Comparison of ENCODE assay signal across 10 cellular contexts in genomic region chr1:229781453-229781852, GRCh38.
DNase-seq lines count a peak whose midpoint lies in the region; ATAC-seq and TF ChIP-seq lines count a peak whose summit lies in the region.
"Had no signal": no experiment of that assay in that cellular context is flagged by ENCODE, and none has a peak within 500 bp of the region (broad histone marks: within the 10 kb centered on the region; RNA-seq: fewer than 3 reads in every experiment).

No MANE protein-coding gene starts in this region.

- intact Hi-C loops in thyroid gland (cut with DNase I) = no loop called here

- H3K4me1 ChIP-seq in thyroid gland = no peaks in the 10 kb centered on the region

- H3K27ac ChIP-seq in thyroid gland = no peak overlapping the region
- H3K27ac ChIP-seq: SK-N-MC had no signal

- no peak overlapping the region for H3K4me3 Mint-ChIP-seq in activated CD8-positive, alpha-beta memory T cell treated with anti-CD3 and anti-CD28 coated beads, Interleukin-2, amount 10 ng/mL, durations not matched to agents 7 days and 5 days
- H3K4me3 Mint-ChIP-seq in glutamatergic neuron (ENCODE audit: unreplicated experiment) = no peak overlapping the region
- H3K4me3 Mint-ChIP-seq: activated naive CD4-positive, alpha-beta T cell treated with anti-CD3 and anti-CD28 coated beads, Interleukin-2, amount 50 U/mL, for 24 hours had no signal

- H3K9me3 Mint-ChIP-seq in activated CD8-positive, alpha-beta memory T cell treated with anti-CD3 and anti-CD28 coated beads, Interleukin-2, amount 10 ng/mL, durations not matched to agents 7 days and 5 days (ENCODE audit: low read depth) = no peaks in the 10 kb centered on the region
- H3K9me3 Mint-ChIP-seq in glutamatergic neuron (ENCODE audit: unreplicated experiment) = peaks cover 6% of the 10 kb centered on the region
- H3K9me3 Mint-ChIP-seq: activated naive CD4-positive, alpha-beta T cell treated with anti-CD3 and anti-CD28 coated beads, Interleukin-2, amount 50 U/mL, for 24 hours had no signal

- WGBS in thyroid gland, 2 donors = 26 to 42% methylated on average over 1 to 7 of the region's 7 CpGs

- no peaks in the 10 kb centered on the region for H3K9me3 ChIP-seq in thyroid gland

- H3K27ac Mint-ChIP-seq in activated CD8-positive, alpha-beta memory T cell treated with anti-CD3 and anti-CD28 coated beads, Interleukin-2, amount 10 ng/mL, durations not matched to agents 7 days and 5 days = no peak overlapping the region
- H3K27ac Mint-ChIP-seq in glutamatergic neuron (ENCODE audit: unreplicated experiment) = peak overlapping the region; percentile 29
- H3K27ac Mint-ChIP-seq: activated naive CD4-positive, alpha-beta T cell treated with anti-CD3 and anti-CD28 coated beads, Interleukin-2, amount 50 U/mL, for 24 hours had no signal

- DNase-seq in activated CD8-positive, alpha-beta memory T cell treated with anti-CD3 and anti-CD28 coated beads for 24 hours = peak; percentile 7
- DNase-seq in activated CD8-positive, alpha-beta memory T cell treated with anti-CD3 and anti-CD28 coated beads, Interleukin-2, amount 10 ng/mL, durations not matched to agents 7 days and 5 days = no peak
- DNase-seq in NCI-H524 (lab: John Stamatoyannopoulos, UW) (peak; percentile 65 to 89), glutamatergic neuron (peak; percentile 76), thyroid gland (peak; percentile 83 to 86), foreskin fibroblast (no peak)

- ATAC-seq in activated CD8-positive, alpha-beta memory T cell treated with anti-CD3 and anti-CD28 coated beads, Interleukin-2, amount 10 ng/mL, durations not matched to agents 7 days and 5 days = no peak
- ATAC-seq in GM18870 (IDR thresholded peaks at IDR 0.05; ENCODE audit: unreplicated experiment) (no peak), GM21717 (IDR thresholded peaks at IDR 0.05; ENCODE audit: unreplicated experiment) (no peak)

- no peak for TF ChIP-seq POLR2A in thyroid gland (IDR thresholded peaks at IDR 0.05)

- CTCF ChIA-PET in activated CD8-positive, alpha-beta memory T cell treated with anti-CD3 and anti-CD28 coated beads, Interleukin-2, amount 10 ng/mL, durations not matched to agents 7 days and 5 days (lab: Charles Lee) = no interaction called here

- H3K27me3 Mint-ChIP-seq in activated CD8-positive, alpha-beta memory T cell treated with anti-CD3 and anti-CD28 coated beads, Interleukin-2, amount 10 ng/mL, durations not matched to agents 7 days and 5 days = peaks cover 18% of the 10 kb centered on the region
- H3K27me3 Mint-ChIP-seq in glutamatergic neuron (ENCODE audit: unreplicated experiment) = peaks cover 6% of the 10 kb centered on the region
- H3K27me3 Mint-ChIP-seq: activated naive CD4-positive, alpha-beta T cell treated with anti-CD3 and anti-CD28 coated beads, Interleukin-2, amount 50 U/mL, for 24 hours had no signal

- H3K4me3 ChIP-seq in thyroid gland (replicated peaks in 1 of 3) = no peak overlapping the region
- no peak overlapping the region for H3K4me3 ChIP-seq in foreskin fibroblast (ENCODE audit: low read depth in 1 of 2, low read length in 2 of 2)
- H3K4me3 ChIP-seq: SK-N-MC had no signal

- no peaks in the 10 kb centered on the region for H3K27me3 ChIP-seq in thyroid gland

- no peaks in the 10 kb centered on the region for H3K36me3 ChIP-seq in thyroid gland

- H3K36me3 Mint-ChIP-seq in activated CD8-positive, alpha-beta memory T cell treated with anti-CD3 and anti-CD28 coated beads, Interleukin-2, amount 10 ng/mL, durations not matched to agents 7 days and 5 days = no peaks in the 10 kb centered on the region
- H3K36me3 Mint-ChIP-seq in glutamatergic neuron (ENCODE audit: unreplicated experiment) = peaks cover 15% of the 10 kb centered on the region
- H3K36me3 Mint-ChIP-seq: activated naive CD4-positive, alpha-beta T cell treated with anti-CD3 and anti-CD28 coated beads, Interleukin-2, amount 50 U/mL, for 24 hours had no signal

- no peaks in the 10 kb centered on the region for H3K4me1 Mint-ChIP-seq in activated CD8-positive, alpha-beta memory T cell treated with anti-CD3 and anti-CD28 coated beads, Interleukin-2, amount 10 ng/mL, durations not matched to agents 7 days and 5 days
- H3K4me1 Mint-ChIP-seq in glutamatergic neuron (ENCODE audit: low read depth, unreplicated experiment) = peaks cover 16% of the 10 kb centered on the region
- H3K4me1 Mint-ChIP-seq: activated naive CD4-positive, alpha-beta T cell treated with anti-CD3 and anti-CD28 coated beads, Interleukin-2, amount 50 U/mL, for 24 hours had no signal

- TF ChIP-seq CTCF in glutamatergic neuron (IDR thresholded peaks at IDR 0.05; ENCODE audit: partially characterized antibody, unreplicated experiment) = no peak
- TF ChIP-seq CTCF in thyroid gland (IDR thresholded peaks at IDR 0.05) = peak in 5 of 6 experiments; percentile 19 to 81 (median 67)
- no peak for TF ChIP-seq CTCF in foreskin fibroblast (IDR thresholded peaks at IDR 0.05; ENCODE audit: low read depth, low read length)

Comparison
In these comparisons a context has a peak if more than half of its experiments do, and no peak if none do; other contexts are left out.
1. DNase-seq: peak in activated CD8-positive, alpha-beta memory T cell treated with anti-CD3 and anti-CD28 coated beads for 24 hours (single experiment), NCI-H524 (2 of 2), glutamatergic neuron (single experiment) and thyroid gland (2 of 2); none in activated CD8-positive, alpha-beta memory T cell treated with anti-CD3 and anti-CD28 coated beads, Interleukin-2, amount 10 ng/mL, durations not matched to agents 7 days and 5 days (single experiment) and foreskin fibroblast (0 of 2).
2. CTCF ChIP-seq: peak in thyroid gland (5 of 6); none in glutamatergic neuron (single experiment) and foreskin fibroblast (single experiment).